Comparison of ENCODE assay signal across 14 cellular contexts in the genomic region with DNA sequence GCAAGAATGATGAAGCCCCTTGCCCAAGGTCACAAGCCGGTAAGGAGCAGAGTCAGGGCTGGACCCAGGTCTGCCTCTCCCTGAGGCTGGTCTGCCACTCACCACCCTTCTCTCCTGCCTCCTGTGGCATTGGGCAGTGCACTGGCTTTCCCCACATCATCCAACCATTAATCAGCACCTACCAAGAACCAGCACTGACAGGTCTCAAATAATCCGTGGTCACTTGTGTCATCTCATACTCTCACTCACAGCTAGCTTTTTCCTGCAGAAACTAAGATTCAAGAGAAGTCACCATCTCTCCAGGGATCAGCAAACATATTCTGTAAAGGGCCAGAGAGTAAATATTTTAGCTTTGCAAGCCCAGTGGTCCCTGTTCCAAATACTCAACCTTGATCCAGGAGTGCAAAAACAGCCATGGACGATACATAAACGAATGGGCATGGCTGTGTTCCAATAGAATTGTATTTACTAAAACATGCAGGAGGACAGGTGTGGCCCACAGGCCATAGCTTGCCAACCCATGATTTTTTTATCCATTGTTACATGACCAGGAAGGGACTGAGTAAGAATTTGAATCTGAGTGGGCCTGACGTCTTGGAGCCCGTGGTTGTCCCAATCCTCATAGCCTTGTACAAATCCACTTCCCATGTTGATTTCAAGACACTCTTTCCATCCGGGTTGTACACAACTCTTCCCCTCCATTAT.
DNase-seq lines count a peak whose midpoint lies in the region; ATAC-seq and TF ChIP-seq lines count a peak whose summit lies in the region.
"Had no signal": no experiment of that assay in that cellular context is flagged by ENCODE, and none has a peak within 500 bp of the region (broad histone marks: within the 10 kb centered on the region; RNA-seq: fewer than 3 reads in every experiment).

No MANE protein-coding gene starts in this region.

- H3K79me2 ChIP-seq in mammary epithelial cell (ENCODE audit: insufficient read depth, low read length), result no peaks in the 10 kb centered on the region

- intact Hi-C loops in mammary epithelial cell (cut with micrococcal nuclease) (no loop called here), mucosa of descending colon (cut with DNase I, micrococcal nuclease) (loop anchor here in 1 of 2 donors (2.0 kb wide), 1 partner anchor 17 kb away; no protein-coding TSS in a partner anchor)

- H3K27me3 ChIP-seq in mammary epithelial cell (ENCODE audit: insufficient read depth, low read length) (no peaks in the 10 kb centered on the region), esophagus (ENCODE audit: control insufficient read depth in 1 of 2, insufficient read depth in 2 of 2, low read length in 2 of 2) (no peaks in the 10 kb centered on the region)

- no peak for ATAC-seq in HG03439 (IDR thresholded peaks at IDR 0.05; ENCODE audit: unreplicated experiment)
- ATAC-seq in mucosa of descending colon, result no peak
- ATAC-seq: CD8-positive, alpha-beta T cell had no signal

- in situ Hi-C loops in mammary epithelial cell (cut with MboI; ENCODE audit: low sequenced_read_pairs in 2 of 2), result no loop called here

- H3K4me3 ChIP-seq in mammary epithelial cell (replicated peaks in 1 of 3; ENCODE audit: insufficient read depth in 1 of 3, low read depth in 2 of 3, low read length in 3 of 3) (no peak overlapping the region), esophagus (ENCODE audit: low read depth in 1 of 2, low read length in 2 of 2) (no peak overlapping the region), mucosa of descending colon (no peak overlapping the region)

- H2AFZ ChIP-seq in mammary epithelial cell (ENCODE audit: low read depth, low read length), result peak overlapping the region; percentile 60

- H3K27ac ChIP-seq in mammary epithelial cell (ENCODE audit: insufficient read depth, low read depth, low read length) (no peak overlapping the region), esophagus (ENCODE audit: low read depth in 2 of 2, low read length in 1 of 2) (peak overlapping the region; percentile 13 to 29)
- H3K27ac ChIP-seq: 22Rv1 had no signal

- H3K36me3 ChIP-seq in mammary epithelial cell (ENCODE audit: insufficient read depth, low read length) (no peaks in the 10 kb centered on the region), esophagus (ENCODE audit: control insufficient read depth in 2 of 2, insufficient read depth in 2 of 2, low read length in 1 of 2) (no peaks in the 10 kb centered on the region), mucosa of descending colon (ENCODE audit: low read depth) (no peaks in the 10 kb centered on the region)

- H3K9me3 ChIP-seq in mammary epithelial cell (replicated peaks; ENCODE audit: insufficient read depth, low read length) (peaks cover under 1% of the 10 kb centered on the region), esophagus (ENCODE audit: control insufficient read depth in 2 of 2, insufficient read depth in 1 of 2, low read depth in 1 of 2, low read length in 1 of 2) (no peaks in the 10 kb centered on the region), mucosa of descending colon (no peaks in the 10 kb centered on the region)
- H3K9me3 ChIP-seq: Caco-2 had no signal

- no peak overlapping the region for H3K9ac ChIP-seq in mammary epithelial cell (ENCODE audit: insufficient read depth, low read length)

- no peaks in the 10 kb centered on the region for H4K20me1 ChIP-seq in mammary epithelial cell (ENCODE audit: insufficient read depth, low read length)

- CTCF ChIA-PET in mammary epithelial cell (lab: Charles Lee; ENCODE audit: low non-redundant PET), result no interaction called here

- dilution Hi-C loops in mammary epithelial cell (cut with HindIII; ENCODE audit: low sequenced_read_pairs), result no loop called here

- peaks cover 14% of the 10 kb centered on the region for H3K4me1 ChIP-seq in mammary epithelial cell (ENCODE audit: insufficient read depth, low read length)
- H3K4me1 ChIP-seq in esophagus (ENCODE audit: control insufficient read depth in 2 of 2, insufficient read depth in 2 of 2, low read length in 1 of 2), result peaks cover 6 to 14% of the 10 kb centered on the region in 2 donors
- no peaks in the 10 kb centered on the region for H3K4me1 ChIP-seq in mucosa of descending colon (ENCODE audit: low read depth)
- H3K4me1 ChIP-seq: Caco-2 had no signal

- 16% methylated on average over 6 of the region's 7 CpGs for WGBS in mammary epithelial cell (ENCODE audit: low coverage, missing lambda C conversion rate)
- WGBS in esophagus, 2 donors, result 58 to 68% methylated on average over 7 of the region's 7 CpGs

- DNase-seq in NCI-H345 (lab: John Stamatoyannopoulos, UW) (peak; percentile 8), NCI-H345 treated with DMSO at 0.1 percent for 48 hours (lab: John Stamatoyannopoulos, UW; ENCODE audit: unreplicated experiment) (no peak), mammary epithelial cell (peak; percentile 72), mesenteric fat pad (ENCODE audit: low spot score) (peak; percentile 18), NCI-H446 (lab: John Stamatoyannopoulos, UW) (no peak), mucosa of descending colon (no peak)
- DNase-seq: Caco-2; CD8-positive, alpha-beta T cell; DND-41; GDM1; H7 had no signal

- TF ChIP-seq CTCF in mammary epithelial cell (conservative IDR thresholded peaks at IDR 0.05 in 1 of 2, IDR thresholded peaks at IDR 0.05 in 1 of 2; ENCODE audit: extremely low read depth in 1 of 2, insufficient read depth in 1 of 2, low read depth in 1 of 2, low read length in 2 of 2), result no peak
- TF ChIP-seq CTCF in mucosa of descending colon (IDR thresholded peaks at IDR 0.05), result no peak

- peak overlapping the region; percentile 34 for H3K4me2 ChIP-seq in mammary epithelial cell (ENCODE audit: insufficient read depth, low read depth, low read length)

- no TSS peak for BruUV-seq in mammary epithelial cell (replicated peaks; lab: Mats Ljungman, UMichigan)

Comparison
In these comparisons a context has a peak if more than half of its experiments do, and no peak if none do; other contexts are left out.
1. DNase-seq: peak in NCI-H345 (single experiment), mammary epithelial cell (single experiment) and mesenteric fat pad (single experiment); none in NCI-H345 treated with DMSO at 0.1 percent for 48 hours (single experiment), NCI-H446 (0 of 2) and mucosa of descending colon (0 of 3).